ENCODE assay signal across 8 cellular contexts in genomic region chr15:81108427-81108826, GRCh38. TPM values are rescaled to one million over a fixed set of nuclear protein-coding genes. Genes with fewer than 3 reads are reported as not detected.
DNase-seq lines count a peak whose midpoint lies in the region; ATAC-seq, FAIRE-seq and TF ChIP-seq lines count a peak whose summit lies in the region.

No MANE protein-coding gene starts in this region.

- 7% methylated on average over 1 of the region's 1 CpG for WGBS in liver
- 0% methylated on average over 1 of the region's 1 CpG for WGBS in HepG2 (ENCODE audit: low lambda C conversion rate)

- DNase-seq in HepG2 (ENCODE audit: low spot score) (no peak), OCI-M1 (lab: John Stamatoyannopoulos, UW) (peak; percentile 65), foreskin fibroblast (no peak), type B pancreatic cell (ENCODE audit: extremely low spot score, unreplicated experiment) (no peak), AG20443 (ENCODE audit: low spot score) (no peak)
- DNase-seq in stimulated activated naive B cell treated with anti-CD40 and anti-IgM and Interleukin-4, amounts not matched to agents 10 μg/mL and 1 μg/mL and 100 μg/mL, for 72 hours = no peak

- no TSS peak for BruUV-seq in HepG2 (replicated peaks; lab: Mats Ljungman, UMichigan)

- intact Hi-C loops in HepG2 (cut with micrococcal nuclease; ENCODE audit: unreplicated experiment) = loop anchor here (5.0 kb wide), 2 partner anchors 111 to 131 kb away; no protein-coding TSS in a partner anchor

- H3K79me2 ChIP-seq in HepG2 (ENCODE audit: insufficient read depth, low read length) = no peaks in the 10 kb centered on the region

- TF ChIP-seq CTCF in liver (IDR thresholded peaks at IDR 0.05; ENCODE audit: low read depth, low read length, missing input control) = peak; percentile 55
- no peak for TF ChIP-seq CTCF in HepG2 (CRISPR knock-in tag; IDR thresholded peaks at IDR 0.05)
- peak; percentile 55 for TF ChIP-seq CTCF in foreskin fibroblast (IDR thresholded peaks at IDR 0.05; ENCODE audit: low read depth, low read length)
- peak; percentile 72 for TF ChIP-seq CTCF in type B pancreatic cell (conservative IDR thresholded peaks at IDR 0.05)

- H3K4me3 Mint-ChIP-seq in type B pancreatic cell = no peak overlapping the region
- H3K4me3 Mint-ChIP-seq in stimulated activated naive B cell treated with anti-CD40 and anti-IgM and Interleukin-4, amounts not matched to agents 10 μg/mL and 1 μg/mL and 100 μg/mL, for 72 hours = no peak overlapping the region

- H3K4me3 ChIP-seq in liver (ENCODE audit: low read depth in 1 of 3, low read length in 3 of 3) (no peak overlapping the region), HepG2 (replicated peaks in 1 of 3; ENCODE audit: insufficient read depth in 1 of 3, low read depth in 2 of 3, low read length in 3 of 3) (no peak overlapping the region), foreskin fibroblast (ENCODE audit: low read depth in 1 of 2, low read length in 2 of 2) (no peak overlapping the region)

- no peak for TF ChIP-seq EP300 in HepG2 (IDR thresholded peaks at IDR 0.05; ENCODE audit: low read depth in 2 of 2, low read length in 2 of 2)
- no peak for TF ChIP-seq EP300 in HepG2 (CRISPR knock-in tag; IDR thresholded peaks at IDR 0.05; ENCODE audit: borderline replicate concordance)

- no peaks in the 10 kb centered on the region for H4K20me1 ChIP-seq in HepG2 (ENCODE audit: insufficient read depth, low read length)

- no peak overlapping the region for H3K27ac Mint-ChIP-seq in type B pancreatic cell
- H3K27ac Mint-ChIP-seq in stimulated activated naive B cell treated with anti-CD40 and anti-IgM and Interleukin-4, amounts not matched to agents 10 μg/mL and 1 μg/mL and 100 μg/mL, for 72 hours = no peak overlapping the region

- H3K9me3 ChIP-seq in liver (ENCODE audit: control insufficient read depth in 4 of 4, low read length in 3 of 4) (no peaks in the 10 kb centered on the region), HepG2 (ENCODE audit: low read length) (no peaks in the 10 kb centered on the region)

- TF ChIP-seq POLR2A in HepG2 (IDR thresholded peaks at IDR 0.05; ENCODE audit: insufficient read depth in 1 of 2, low read depth in 2 of 2, low read length in 2 of 2) = no peak

- TF ChIP-seq RAD21 in liver (IDR thresholded peaks at IDR 0.05) (peak; percentile 60 to 72), HepG2 (CRISPR knock-in tag; IDR thresholded peaks at IDR 0.05) (no peak)

- H3K27ac ChIP-seq in liver (ENCODE audit: low read depth in 1 of 2, low read length in 2 of 2) (no peak overlapping the region), HepG2 (ENCODE audit: extremely low read length, insufficient read depth, low read length) (no peak overlapping the region)

- H3K36me3 Mint-ChIP-seq in type B pancreatic cell = no peaks in the 10 kb centered on the region
- H3K36me3 Mint-ChIP-seq in stimulated activated naive B cell treated with anti-CD40 and anti-IgM and Interleukin-4, amounts not matched to agents 10 μg/mL and 1 μg/mL and 100 μg/mL, for 72 hours = no peaks in the 10 kb centered on the region

- H3K36me3 ChIP-seq in liver (ENCODE audit: control insufficient read depth in 4 of 4, insufficient read depth in 3 of 4, low read depth in 1 of 4, low read length in 3 of 4) (no peaks in the 10 kb centered on the region), HepG2 (replicated peaks in 1 of 2; ENCODE audit: control insufficient read depth in 1 of 2, insufficient read depth in 2 of 2, low read length in 2 of 2) (no peaks in the 10 kb centered on the region)

- in situ Hi-C loops in HepG2 (cut with HindIII; ENCODE audit: extremely low pct_ligation_motif_present, low pct_unique_long_range_greater_than_20kb) = loop anchor here (5.0 kb wide), 1 partner anchor 159 kb away; no protein-coding TSS in a partner anchor

- ATAC-seq in HepG2 = no peak
- no peak for ATAC-seq in GM21737 (IDR thresholded peaks at IDR 0.05; ENCODE audit: unreplicated experiment)
- no peak for ATAC-seq in stimulated activated naive B cell treated with anti-CD40 and anti-IgM and Interleukin-4, amounts not matched to agents 10 μg/mL and 1 μg/mL and 100 μg/mL, for 72 hours (replicated peaks)

- peaks cover 35% of the 10 kb centered on the region for H3K27me3 Mint-ChIP-seq in type B pancreatic cell
- H3K27me3 Mint-ChIP-seq in stimulated activated naive B cell treated with anti-CD40 and anti-IgM and Interleukin-4, amounts not matched to agents 10 μg/mL and 1 μg/mL and 100 μg/mL, for 72 hours = peaks cover 31 to 49% of the 10 kb centered on the region in 2 donors

- CTCF ChIA-PET in HepG2 (lab: Yijun Ruan, JAX; ENCODE audit: low intra/inter-chr PET ratio, low total read pairs) = interaction anchor here (3.6 kb wide), 1 partner anchor 158 kb away, joined by 47 read pairs; no protein-coding TSS in a partner anchor

- no peaks in the 10 kb centered on the region for H3K27me3 ChIP-seq in liver (ENCODE audit: control insufficient read depth in 4 of 4, insufficient read depth in 4 of 4, low read length in 3 of 4)
- H3K27me3 ChIP-seq in HepG2 (ENCODE audit: control insufficient read depth in 1 of 2, insufficient read depth in 2 of 2, low read length in 2 of 2) = no peaks in the 10 kb centered on the region; a peak in 2 of 5 replicates

- no peak overlapping the region for H2AFZ ChIP-seq in HepG2 (ENCODE audit: low read length)

- H3K4me2 ChIP-seq in HepG2 (ENCODE audit: low read depth, low read length) = no peak overlapping the region

- H3K4me1 Mint-ChIP-seq in type B pancreatic cell (ENCODE audit: unreplicated experiment) = peaks cover 15% of the 10 kb centered on the region
- H3K4me1 Mint-ChIP-seq in stimulated activated naive B cell treated with anti-CD40 and anti-IgM and Interleukin-4, amounts not matched to agents 10 μg/mL and 1 μg/mL and 100 μg/mL, for 72 hours = peaks cover 16 to 28% of the 10 kb centered on the region in 2 donors

- no peak for FAIRE-seq in HepG2 (lab: Jason Lieb, UNC)

- H3K9ac ChIP-seq in liver (ENCODE audit: low read depth in 1 of 2, low read length in 2 of 2) (no peak overlapping the region), HepG2 (ENCODE audit: insufficient read depth, low read depth, low read length) (no peak overlapping the region)

- POLR2A ChIA-PET in HepG2 (lab: Yijun Ruan, JAX) = no interaction called here

- H3K4me1 ChIP-seq in liver (ENCODE audit: control insufficient read depth in 4 of 4, insufficient read depth in 4 of 4, low read length in 3 of 4) (peaks cover under 1 to 5% (median 2%) of the 10 kb centered on the region in 4 donors), HepG2 (ENCODE audit: insufficient read depth, low read length) (no peaks in the 10 kb centered on the region)

- H3K9me3 Mint-ChIP-seq in type B pancreatic cell = no peaks in the 10 kb centered on the region
- H3K9me3 Mint-ChIP-seq in stimulated activated naive B cell treated with anti-CD40 and anti-IgM and Interleukin-4, amounts not matched to agents 10 μg/mL and 1 μg/mL and 100 μg/mL, for 72 hours = no peaks in the 10 kb centered on the region

TF ChIP-seq in HepG2, 621 proteins besides CTCF, POLR2A, EP300 and RAD21 (continues in another document):
- TF ChIP-seq HNRNPL (IDR thresholded peaks at IDR 0.05; ENCODE audit: low read depth, low read length) = no peak
- TF ChIP-seq THYN1 (CRISPR knock-in tag; IDR thresholded peaks at IDR 0.05; ENCODE audit: borderline replicate concordance, low read depth) = no peak
- no peak for TF ChIP-seq ZNF501 (CRISPR knock-in tag; IDR thresholded peaks at IDR 0.05)
- no peak for TF ChIP-seq FOXK2 (IDR thresholded peaks at IDR 0.05)

RNA-seq across cellular contexts. Expression of gene CFAP161, which starts 25.6 kb away (rescaled TPM):
- total RNA-seq in liver (under 1 TPM; 0.75 to 0.84 TPM), HepG2 (2016; rRNA removed; fragmentation: Illumina TruSeq; extraction: Trizol) (not detected in 2 replicates), type B pancreatic cell (ENCODE audit: low replicate concordance) (0.36 TPM in 1 of 2 replicates, not detected in the other)
- polyA plus RNA-seq in liver (not detected), HepG2 (2011; rRNA removed) (not detected in 2 replicates)
- total RNA-seq in HepG2 (2016; cell fraction: cytosol; rRNA removed; fragmentation: Illumina TruSeq; extraction: Trizol; ENCODE audit: low read depth) = 0.18 and 0.71 TPM in 2 replicates
- total RNA-seq in HepG2 (2016; cell fraction: insoluble cytoplasmic fraction; rRNA removed; fragmentation: Illumina TruSeq; extraction: Trizol) = not detected in 2 replicates
- total RNA-seq in HepG2 (2016; cell fraction: membrane; rRNA removed; fragmentation: Illumina TruSeq; extraction: Trizol) = not detected in 2 replicates
- not detected in 2 replicates for total RNA-seq in HepG2 (2016; cell fraction: nucleus; rRNA removed; fragmentation: Illumina TruSeq; extraction: Trizol)
- polyA plus RNA-seq in HepG2 (2011; cell fraction: cytosol; rRNA removed) = 0.04 TPM in 1 of 2 replicates, not detected in the other
- not detected in 2 replicates for polyA plus RNA-seq in HepG2 (2011; cell fraction: nucleus; rRNA removed)
- polyA plus RNA-seq in HepG2 (2012) = not detected in 2 replicates
- not detected in 2 replicates for polyA plus RNA-seq in HepG2 (2016; cell fraction: cytosol; fragmentation: Illumina TruSeq; extraction: Trizol; ENCODE audit: low read depth)
- polyA plus RNA-seq in HepG2 (2016; cell fraction: insoluble cytoplasmic fraction; fragmentation: Illumina TruSeq; extraction: Trizol; ENCODE audit: low read depth) = not detected in 2 replicates
- polyA plus RNA-seq in HepG2 (2016; cell fraction: membrane; fragmentation: Illumina TruSeq; extraction: Trizol; ENCODE audit: low read depth) = not detected in 2 replicates
- not detected in 2 replicates for polyA plus RNA-seq in HepG2 (2016; cell fraction: nucleus; fragmentation: Illumina TruSeq; extraction: Trizol; ENCODE audit: insufficient read depth, low read depth)
- 0.65 TPM in 1 of 2 replicates, not detected in the other for polyA minus RNA-seq in HepG2 (2011; rRNA and poly(A)+ RNA removed; ENCODE audit: low replicate concordance)
- not detected in 2 replicates for polyA minus RNA-seq in HepG2 (2011; cell fraction: cytosol; rRNA and poly(A)+ RNA removed)
- not detected in 2 replicates for polyA minus RNA-seq in HepG2 (2011; cell fraction: nucleus; rRNA and poly(A)+ RNA removed)
